In the genomic region with DNA sequence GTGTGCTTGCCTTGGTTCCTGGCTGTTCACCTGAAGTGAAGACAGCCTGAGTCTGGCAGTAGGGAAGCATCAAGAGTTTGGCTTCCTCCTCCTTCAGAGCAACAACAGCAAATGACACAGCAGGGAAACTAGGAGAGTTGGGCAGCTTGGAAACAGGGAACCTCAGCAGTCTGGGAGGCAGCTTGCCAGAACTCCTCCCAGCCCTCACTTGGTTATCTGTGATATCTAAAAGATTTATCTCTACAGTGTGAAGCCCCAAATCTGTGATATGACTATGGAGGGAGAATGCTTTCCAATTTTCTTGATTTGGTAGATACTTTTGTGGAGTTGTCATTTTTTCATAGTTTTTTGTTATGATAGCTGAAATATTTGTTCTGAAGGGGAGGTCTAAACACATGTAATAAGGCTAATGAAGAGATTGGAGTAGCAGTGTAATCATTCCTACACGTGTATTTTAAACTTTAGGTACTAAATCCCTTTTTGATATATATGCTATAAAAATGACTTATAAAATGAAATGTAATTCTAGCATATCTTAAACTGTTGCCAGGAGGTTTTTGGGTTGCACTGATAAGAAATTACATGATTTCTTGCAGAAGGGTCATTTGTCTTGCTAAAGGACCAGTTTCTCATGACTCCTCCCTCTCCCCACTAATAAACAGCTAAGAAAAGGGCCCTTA, we compare ENCODE assay signal across 1 cellular context.
TF ChIP-seq lines count a peak whose summit lies in the region.

No MANE protein-coding gene starts in this region.

TF ChIP-seq in WTC11, 78 proteins besides CTCF, POLR2A, EP300 and RAD21 (continued from another document):
- TF ChIP-seq, protein P1, sequence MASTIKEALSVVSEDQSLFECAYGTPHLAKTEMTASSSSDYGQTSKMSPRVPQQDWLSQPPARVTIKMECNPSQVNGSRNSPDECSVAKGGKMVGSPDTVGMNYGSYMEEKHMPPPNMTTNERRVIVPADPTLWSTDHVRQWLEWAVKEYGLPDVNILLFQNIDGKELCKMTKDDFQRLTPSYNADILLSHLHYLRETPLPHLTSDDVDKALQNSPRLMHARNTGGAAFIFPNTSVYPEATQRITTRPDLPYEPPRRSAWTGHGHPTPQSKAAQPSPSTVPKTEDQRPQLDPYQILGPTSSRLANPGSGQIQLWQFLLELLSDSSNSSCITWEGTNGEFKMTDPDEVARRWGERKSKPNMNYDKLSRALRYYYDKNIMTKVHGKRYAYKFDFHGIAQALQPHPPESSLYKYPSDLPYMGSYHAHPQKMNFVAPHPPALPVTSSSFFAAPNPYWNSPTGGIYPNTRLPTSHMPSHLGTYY (CRISPR knock-in tag; IDR thresholded peaks at IDR 0.05) = no peak
- no peak for TF ChIP-seq NFE2L1 (CRISPR knock-in tag; IDR thresholded peaks at IDR 0.05)
- TF ChIP-seq IRF1 (CRISPR knock-in tag; IDR thresholded peaks at IDR 0.05) = no peak
- TF ChIP-seq TP53 (CRISPR knock-in tag; IDR thresholded peaks at IDR 0.05) = no peak
- TF ChIP-seq ELF4 (CRISPR knock-in tag; IDR thresholded peaks at IDR 0.05; ENCODE audit: low read depth) = no peak
